ENCODE assay signal across 1 cellular context in the genomic region with DNA sequence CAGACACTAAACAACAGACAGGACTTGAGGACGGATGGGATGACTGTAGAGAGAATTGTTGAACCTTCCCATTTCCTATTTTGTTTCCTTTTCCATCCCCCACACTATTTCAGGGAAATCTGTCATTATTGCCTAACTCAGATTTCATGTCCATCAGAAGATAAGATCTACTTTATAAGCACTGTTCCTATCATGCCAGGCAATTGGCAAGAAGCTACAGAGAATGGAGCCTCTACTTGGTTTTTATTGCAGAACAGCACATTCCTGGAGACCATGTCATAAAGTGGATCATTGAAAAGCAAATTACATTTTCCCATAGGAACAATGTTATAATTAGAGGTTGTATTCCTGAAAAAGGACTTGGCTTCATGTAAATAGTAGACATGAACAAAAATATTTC.
TF ChIP-seq lines count a peak whose summit lies in the region.

No MANE protein-coding gene starts in this region.

TF ChIP-seq in SK-N-SH, 30 proteins besides CTCF, POLR2A, EP300 and RAD21 (continued from another document):
- no peak for TF ChIP-seq MEF2A (IDR thresholded peaks at IDR 0.05; ENCODE audit: borderline replicate concordance, low read depth)
- no peak for TF ChIP-seq GATA2 (CRISPR knock-in tag; IDR thresholded peaks at IDR 0.05)
- no peak for TF ChIP-seq NRF1 (IDR thresholded peaks at IDR 0.05; ENCODE audit: low read depth, low read length)
- TF ChIP-seq, protein P1, sequence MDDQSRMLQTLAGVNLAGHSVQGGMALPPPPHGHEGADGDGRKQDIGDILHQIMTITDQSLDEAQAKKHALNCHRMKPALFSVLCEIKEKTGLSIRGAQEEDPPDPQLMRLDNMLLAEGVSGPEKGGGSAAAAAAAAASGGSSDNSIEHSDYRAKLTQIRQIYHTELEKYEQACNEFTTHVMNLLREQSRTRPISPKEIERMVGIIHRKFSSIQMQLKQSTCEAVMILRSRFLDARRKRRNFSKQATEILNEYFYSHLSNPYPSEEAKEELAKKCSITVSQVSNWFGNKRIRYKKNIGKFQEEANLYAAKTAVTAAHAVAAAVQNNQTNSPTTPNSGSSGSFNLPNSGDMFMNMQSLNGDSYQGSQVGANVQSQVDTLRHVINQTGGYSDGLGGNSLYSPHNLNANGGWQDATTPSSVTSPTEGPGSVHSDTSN (IDR thresholded peaks at IDR 0.05) = no peak
- TF ChIP-seq, protein P2, sequence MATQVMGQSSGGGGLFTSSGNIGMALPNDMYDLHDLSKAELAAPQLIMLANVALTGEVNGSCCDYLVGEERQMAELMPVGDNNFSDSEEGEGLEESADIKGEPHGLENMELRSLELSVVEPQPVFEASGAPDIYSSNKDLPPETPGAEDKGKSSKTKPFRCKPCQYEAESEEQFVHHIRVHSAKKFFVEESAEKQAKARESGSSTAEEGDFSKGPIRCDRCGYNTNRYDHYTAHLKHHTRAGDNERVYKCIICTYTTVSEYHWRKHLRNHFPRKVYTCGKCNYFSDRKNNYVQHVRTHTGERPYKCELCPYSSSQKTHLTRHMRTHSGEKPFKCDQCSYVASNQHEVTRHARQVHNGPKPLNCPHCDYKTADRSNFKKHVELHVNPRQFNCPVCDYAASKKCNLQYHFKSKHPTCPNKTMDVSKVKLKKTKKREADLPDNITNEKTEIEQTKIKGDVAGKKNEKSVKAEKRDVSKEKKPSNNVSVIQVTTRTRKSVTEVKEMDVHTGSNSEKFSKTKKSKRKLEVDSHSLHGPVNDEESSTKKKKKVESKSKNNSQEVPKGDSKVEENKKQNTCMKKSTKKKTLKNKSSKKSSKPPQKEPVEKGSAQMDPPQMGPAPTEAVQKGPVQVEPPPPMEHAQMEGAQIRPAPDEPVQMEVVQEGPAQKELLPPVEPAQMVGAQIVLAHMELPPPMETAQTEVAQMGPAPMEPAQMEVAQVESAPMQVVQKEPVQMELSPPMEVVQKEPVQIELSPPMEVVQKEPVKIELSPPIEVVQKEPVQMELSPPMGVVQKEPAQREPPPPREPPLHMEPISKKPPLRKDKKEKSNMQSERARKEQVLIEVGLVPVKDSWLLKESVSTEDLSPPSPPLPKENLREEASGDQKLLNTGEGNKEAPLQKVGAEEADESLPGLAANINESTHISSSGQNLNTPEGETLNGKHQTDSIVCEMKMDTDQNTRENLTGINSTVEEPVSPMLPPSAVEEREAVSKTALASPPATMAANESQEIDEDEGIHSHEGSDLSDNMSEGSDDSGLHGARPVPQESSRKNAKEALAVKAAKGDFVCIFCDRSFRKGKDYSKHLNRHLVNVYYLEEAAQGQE (IDR thresholded peaks at IDR 0.05; ENCODE audit: low read depth, low read length) = no peak
TF ChIP-seq in SK-N-SH: peak in this region for 0.
